In the genomic region with DNA sequence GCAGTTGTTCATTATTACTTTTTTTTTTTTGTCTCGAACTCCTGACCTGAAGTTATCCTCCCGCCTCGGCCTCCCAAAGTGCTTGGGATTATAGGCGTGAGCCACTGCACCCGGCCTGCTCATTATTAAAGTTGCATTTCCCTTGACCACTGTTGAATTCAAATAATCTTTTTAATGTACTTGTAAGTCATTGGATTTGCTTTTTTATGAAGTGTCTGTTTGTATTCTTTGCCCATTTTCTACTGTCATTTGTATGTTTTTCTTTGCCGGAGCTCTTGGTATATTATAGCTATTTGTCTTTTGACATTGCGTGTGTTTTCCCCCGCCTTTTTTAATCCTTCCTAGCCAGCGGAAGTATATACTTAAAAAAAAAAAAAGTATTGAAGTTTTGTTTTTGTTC, we compare ENCODE assay signal across 1 cellular context.
TF ChIP-seq lines count a peak whose summit lies in the region.

No MANE protein-coding gene starts in this region.

TF ChIP-seq in WTC11, 78 proteins besides CTCF, POLR2A, EP300 and RAD21 (continued from another document):
- TF ChIP-seq, protein P1, sequence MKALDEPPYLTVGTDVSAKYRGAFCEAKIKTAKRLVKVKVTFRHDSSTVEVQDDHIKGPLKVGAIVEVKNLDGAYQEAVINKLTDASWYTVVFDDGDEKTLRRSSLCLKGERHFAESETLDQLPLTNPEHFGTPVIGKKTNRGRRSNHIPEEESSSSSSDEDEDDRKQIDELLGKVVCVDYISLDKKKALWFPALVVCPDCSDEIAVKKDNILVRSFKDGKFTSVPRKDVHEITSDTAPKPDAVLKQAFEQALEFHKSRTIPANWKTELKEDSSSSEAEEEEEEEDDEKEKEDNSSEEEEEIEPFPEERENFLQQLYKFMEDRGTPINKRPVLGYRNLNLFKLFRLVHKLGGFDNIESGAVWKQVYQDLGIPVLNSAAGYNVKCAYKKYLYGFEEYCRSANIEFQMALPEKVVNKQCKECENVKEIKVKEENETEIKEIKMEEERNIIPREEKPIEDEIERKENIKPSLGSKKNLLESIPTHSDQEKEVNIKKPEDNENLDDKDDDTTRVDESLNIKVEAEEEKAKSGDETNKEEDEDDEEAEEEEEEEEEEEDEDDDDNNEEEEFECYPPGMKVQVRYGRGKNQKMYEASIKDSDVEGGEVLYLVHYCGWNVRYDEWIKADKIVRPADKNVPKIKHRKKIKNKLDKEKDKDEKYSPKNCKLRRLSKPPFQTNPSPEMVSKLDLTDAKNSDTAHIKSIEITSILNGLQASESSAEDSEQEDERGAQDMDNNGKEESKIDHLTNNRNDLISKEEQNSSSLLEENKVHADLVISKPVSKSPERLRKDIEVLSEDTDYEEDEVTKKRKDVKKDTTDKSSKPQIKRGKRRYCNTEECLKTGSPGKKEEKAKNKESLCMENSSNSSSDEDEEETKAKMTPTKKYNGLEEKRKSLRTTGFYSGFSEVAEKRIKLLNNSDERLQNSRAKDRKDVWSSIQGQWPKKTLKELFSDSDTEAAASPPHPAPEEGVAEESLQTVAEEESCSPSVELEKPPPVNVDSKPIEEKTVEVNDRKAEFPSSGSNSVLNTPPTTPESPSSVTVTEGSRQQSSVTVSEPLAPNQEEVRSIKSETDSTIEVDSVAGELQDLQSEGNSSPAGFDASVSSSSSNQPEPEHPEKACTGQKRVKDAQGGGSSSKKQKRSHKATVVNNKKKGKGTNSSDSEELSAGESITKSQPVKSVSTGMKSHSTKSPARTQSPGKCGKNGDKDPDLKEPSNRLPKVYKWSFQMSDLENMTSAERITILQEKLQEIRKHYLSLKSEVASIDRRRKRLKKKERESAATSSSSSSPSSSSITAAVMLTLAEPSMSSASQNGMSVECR (CRISPR knock-in tag; IDR thresholded peaks at IDR 0.05; ENCODE audit: borderline replicate concordance): no peak
- TF ChIP-seq, protein P2, sequence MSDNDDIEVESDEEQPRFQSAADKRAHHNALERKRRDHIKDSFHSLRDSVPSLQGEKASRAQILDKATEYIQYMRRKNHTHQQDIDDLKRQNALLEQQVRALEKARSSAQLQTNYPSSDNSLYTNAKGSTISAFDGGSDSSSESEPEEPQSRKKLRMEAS (CRISPR knock-in tag; IDR thresholded peaks at IDR 0.05): no peak
- no peak for TF ChIP-seq CBFB (CRISPR knock-in tag; IDR thresholded peaks at IDR 0.05; ENCODE audit: low read depth)
- TF ChIP-seq, protein P3, sequence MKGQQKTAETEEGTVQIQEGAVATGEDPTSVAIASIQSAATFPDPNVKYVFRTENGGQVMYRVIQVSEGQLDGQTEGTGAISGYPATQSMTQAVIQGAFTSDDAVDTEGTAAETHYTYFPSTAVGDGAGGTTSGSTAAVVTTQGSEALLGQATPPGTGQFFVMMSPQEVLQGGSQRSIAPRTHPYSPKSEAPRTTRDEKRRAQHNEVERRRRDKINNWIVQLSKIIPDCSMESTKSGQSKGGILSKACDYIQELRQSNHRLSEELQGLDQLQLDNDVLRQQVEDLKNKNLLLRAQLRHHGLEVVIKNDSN (CRISPR knock-in tag; IDR thresholded peaks at IDR 0.05): no peak
- TF ChIP-seq ZNF423 (CRISPR knock-in tag; IDR thresholded peaks at IDR 0.05): no peak
- TF ChIP-seq ZNF416 (CRISPR knock-in tag; IDR thresholded peaks at IDR 0.05): no peak
- no peak for TF ChIP-seq NFE2L1 (CRISPR knock-in tag; IDR thresholded peaks at IDR 0.05)
- TF ChIP-seq ZNF232 (CRISPR knock-in tag; IDR thresholded peaks at IDR 0.05): no peak
- TF ChIP-seq SMAD3 (CRISPR knock-in tag; IDR thresholded peaks at IDR 0.05; ENCODE audit: borderline replicate concordance): no peak
- TF ChIP-seq MXD4 (CRISPR knock-in tag; IDR thresholded peaks at IDR 0.05; ENCODE audit: borderline replicate concordance): no peak
- TF ChIP-seq CREB1 (CRISPR knock-in tag; IDR thresholded peaks at IDR 0.05): no peak
- TF ChIP-seq, protein P4, sequence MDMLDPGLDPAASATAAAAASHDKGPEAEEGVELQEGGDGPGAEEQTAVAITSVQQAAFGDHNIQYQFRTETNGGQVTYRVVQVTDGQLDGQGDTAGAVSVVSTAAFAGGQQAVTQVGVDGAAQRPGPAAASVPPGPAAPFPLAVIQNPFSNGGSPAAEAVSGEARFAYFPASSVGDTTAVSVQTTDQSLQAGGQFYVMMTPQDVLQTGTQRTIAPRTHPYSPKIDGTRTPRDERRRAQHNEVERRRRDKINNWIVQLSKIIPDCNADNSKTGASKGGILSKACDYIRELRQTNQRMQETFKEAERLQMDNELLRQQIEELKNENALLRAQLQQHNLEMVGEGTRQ (CRISPR knock-in tag; IDR thresholded peaks at IDR 0.05): no peak
- TF ChIP-seq NR1H2 (CRISPR knock-in tag; IDR thresholded peaks at IDR 0.05): no peak
- no peak for TF ChIP-seq EMX1 (CRISPR knock-in tag; IDR thresholded peaks at IDR 0.05)
- TF ChIP-seq SMAD4 (CRISPR knock-in tag; IDR thresholded peaks at IDR 0.05): no peak
- TF ChIP-seq RELA (CRISPR knock-in tag; IDR thresholded peaks at IDR 0.05; ENCODE audit: borderline replicate concordance): no peak
- TF ChIP-seq, protein P5, sequence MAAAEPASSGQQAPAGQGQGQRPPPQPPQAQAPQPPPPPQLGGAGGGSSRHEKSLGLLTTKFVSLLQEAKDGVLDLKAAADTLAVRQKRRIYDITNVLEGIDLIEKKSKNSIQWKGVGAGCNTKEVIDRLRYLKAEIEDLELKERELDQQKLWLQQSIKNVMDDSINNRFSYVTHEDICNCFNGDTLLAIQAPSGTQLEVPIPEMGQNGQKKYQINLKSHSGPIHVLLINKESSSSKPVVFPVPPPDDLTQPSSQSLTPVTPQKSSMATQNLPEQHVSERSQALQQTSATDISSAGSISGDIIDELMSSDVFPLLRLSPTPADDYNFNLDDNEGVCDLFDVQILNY (CRISPR knock-in tag; IDR thresholded peaks at IDR 0.05): no peak
- TF ChIP-seq GRHL2 (CRISPR knock-in tag; IDR thresholded peaks at IDR 0.05; ENCODE audit: insufficient replicate concordance, severe bottlenecking): no peak
